In genomic region chr16:83481589-83481988, GRCh38 we compare ENCODE assay signal across 7 cellular contexts.
"Had no signal": no experiment of that assay in that cellular context is flagged by ENCODE, and none has a peak within 500 bp of the region (broad histone marks: within the 10 kb centered on the region; RNA-seq: fewer than 3 reads in every experiment).

No MANE protein-coding gene starts in this region.

- ATAC-seq: K562 had no signal

- H3K4me3 ChIP-seq: GM23248, K562 had no signal

- H3K9ac ChIP-seq: GM23248 had no signal

- DNase-seq: GM23248, GOT3, H9, HCEC 1CT, IMR-90, KG1 had no signal

- H3K27ac ChIP-seq: GM23248 had no signal
